8 cellular contexts compared by ENCODE assay signal in the genomic region with DNA sequence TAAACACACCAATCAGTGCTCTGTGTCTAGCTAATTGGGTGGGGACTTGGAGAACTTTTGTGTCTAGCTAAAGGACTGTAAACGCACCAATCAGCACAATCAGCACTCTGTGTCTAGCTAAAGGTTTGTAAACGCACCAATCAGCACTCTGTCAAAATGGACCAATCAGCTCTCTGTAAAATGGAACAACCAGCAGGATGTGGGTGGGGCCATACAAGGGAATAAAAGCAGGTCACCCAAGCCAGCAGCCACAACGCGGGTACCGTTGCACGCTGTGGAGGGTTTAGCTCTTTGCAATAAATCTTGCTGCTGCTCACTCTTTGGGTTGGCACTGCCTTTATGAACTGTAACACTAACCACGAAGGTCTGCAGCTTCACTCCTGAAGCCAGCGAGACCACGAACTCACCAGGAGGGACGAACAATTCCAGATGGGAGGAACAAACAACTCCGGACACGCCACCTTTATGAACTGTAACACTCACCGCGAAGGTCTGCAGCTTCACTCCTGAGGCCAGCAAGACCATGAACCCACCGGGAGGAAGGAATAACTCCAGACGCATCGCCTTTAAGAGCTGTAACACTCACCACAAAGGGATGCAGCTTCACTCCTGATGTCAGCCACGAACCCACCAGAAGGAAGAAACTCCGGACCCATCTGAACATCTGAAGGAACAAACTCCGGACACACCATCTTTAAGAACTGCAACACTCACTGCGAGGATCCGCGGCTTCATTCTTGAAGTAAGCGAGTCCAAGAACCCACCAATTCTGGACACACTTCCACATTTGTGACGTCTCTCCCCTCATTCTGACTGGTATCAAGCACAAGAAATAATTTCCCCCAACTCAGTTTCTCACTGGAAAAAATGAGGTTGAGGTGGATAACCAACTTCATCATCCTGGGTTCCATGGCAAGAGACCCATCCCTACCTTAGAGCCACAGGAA.
DNase-seq lines count a peak whose midpoint lies in the region; ATAC-seq, FAIRE-seq and TF ChIP-seq lines count a peak whose summit lies in the region.
"Not testable (repeated sequence)": the region's sequence is repeated elsewhere in the genome, so short reads cannot be mapped to it uniquely, and the experiment has no call there.

No MANE protein-coding gene starts in this region.

- POLR2A ChIA-PET in K562 (lab: Yijun Ruan, JAX), result interaction anchor here (1.2 kb wide), 1 partner anchor 23 kb away, joined by 3 read pairs; no protein-coding TSS in a partner anchor

- TF ChIP-seq RAD21 in K562 (CRISPR knock-in tag; conservative IDR thresholded peaks at IDR 0.05 in 1 of 2, IDR thresholded peaks at IDR 0.05 in 1 of 2), result not testable (repeated sequence)

- not testable (repeated sequence) for H3K9ac ChIP-seq in K562 (ENCODE audit: insufficient read depth in 1 of 2, low read depth in 2 of 2, low read length in 2 of 2)

- WGBS in K562 (ENCODE audit: insufficient coverage, low coverage, missing lambda C conversion rate), result 86% methylated on average over 25 of the region's 25 CpGs

- H4K20me1 ChIP-seq in K562 (replicated peaks; ENCODE audit: control insufficient read depth, insufficient read depth, low read length), result not testable (repeated sequence)

- not testable (repeated sequence) for H3K4me3 ChIP-seq in K562

- H3K27me3 Mint-ChIP-seq in CD14-positive monocyte (ENCODE audit: low read depth in 3 of 3); nephron progenitor cell (ENCODE audit: low read depth, poor library complexity): not testable (repeated sequence)

- FAIRE-seq in K562 (lab: Jason Lieb, UNC), result not testable (repeated sequence)

- not testable (repeated sequence) for H3K9me1 ChIP-seq in K562 (ENCODE audit: control insufficient read depth, insufficient read depth, low read length)

- H3K9me3 ChIP-seq in K562 (replicated peaks; ENCODE audit: control insufficient read depth, insufficient read depth, low read depth, low read length), result not testable (repeated sequence)

- not testable (repeated sequence) for DNase-seq in CD14-positive monocyte (ENCODE audit: low spot score); K562 (ENCODE audit: extremely low read depth in 1 of 4, low spot score in 3 of 4); nephron progenitor cell
- DNase-seq in T-helper 2 cell (peak in 4 of 5 experiments; percentile 10 to 85 (median 42)), activated T-cell treated with anti-CD3 and anti-CD28 coated beads for 4 hours (peak; percentile 70)
- DNase-seq in stimulated activated CD8-positive, alpha-beta memory T cell treated with anti-CD3 and anti-CD28 coated beads, Interleukin-15, amount 100 ng/mL, for 4 hours (ENCODE audit: low read depth in 2 of 2), result peak; percentile 40 to 54

- CTCF ChIA-PET in K562 (lab: Yijun Ruan, JAX; ENCODE audit: low intra/inter-chr PET ratio), result not testable (repeated sequence)

- not testable (repeated sequence) for H3K4me1 ChIP-seq in K562 (replicated peaks in 1 of 2; ENCODE audit: control insufficient read depth in 2 of 2, insufficient read depth in 2 of 2, low read length in 2 of 2)

- H3K4me3 Mint-ChIP-seq in CD14-positive monocyte, result peak overlapping the region; percentile 74 to 96
- H3K4me3 Mint-ChIP-seq in nephron progenitor cell, result not testable (repeated sequence)

- in situ Hi-C loops in K562 (cut with MboI), result loop anchor here (10.0 kb wide), 1 partner anchor 272 kb away; no protein-coding TSS in a partner anchor

- not testable (repeated sequence) for TF ChIP-seq CTCF in CD14-positive monocyte (IDR thresholded peaks at IDR 0.05); K562 (IDR thresholded peaks at IDR 0.05 in 2 of 3, conservative IDR thresholded peaks at IDR 0.05 in 1 of 3; ENCODE audit: insufficient read depth in 2 of 3, low read depth in 1 of 3, low read length in 3 of 3); nephron progenitor cell (IDR thresholded peaks at IDR 0.05)

- H3K27me3 ChIP-seq in K562 (ENCODE audit: control insufficient read depth in 2 of 2, insufficient read depth in 2 of 2, low read length in 2 of 2), result not testable (repeated sequence)

- H3K4me2 ChIP-seq in K562 (ENCODE audit: insufficient read depth, low read length), result not testable (repeated sequence)

- TF ChIP-seq EP300 in K562 (IDR thresholded peaks at IDR 0.05; ENCODE audit: low read length), result not testable (repeated sequence)

- intact Hi-C loops in CD14-positive monocyte (cut with micrococcal nuclease), result not testable (repeated sequence)
- intact Hi-C loops in K562 (cut with micrococcal nuclease), result loop anchor here (5.0 to 10.0 kb wide), 3 partner anchors 62 to 90 kb away; no protein-coding TSS in a partner anchor

- H3K79me2 ChIP-seq in K562 (ENCODE audit: control insufficient read depth, insufficient read depth, low read length), result not testable (repeated sequence)

- H3K27ac Mint-ChIP-seq in CD14-positive monocyte (peak overlapping the region in 4 of 7 donors; percentile 34 to 73 (median 42)), nephron progenitor cell (peak overlapping the region; percentile 22)

- H3K27ac ChIP-seq in K562 (ENCODE audit: extremely low read depth, low read depth, low read length), result not testable (repeated sequence)

- peaks cover 14% of the 10 kb centered on the region for H3K4me1 Mint-ChIP-seq in CD14-positive monocyte
- H3K4me1 Mint-ChIP-seq in nephron progenitor cell, result not testable (repeated sequence)

- ATAC-seq in GM21423 (IDR thresholded peaks at IDR 0.05; ENCODE audit: unreplicated experiment) (peak; percentile 16), HG03196 (IDR thresholded peaks at IDR 0.05; ENCODE audit: unreplicated experiment) (peak; percentile 23)
- not testable (repeated sequence) for ATAC-seq in K562

- not testable (repeated sequence) for TF ChIP-seq POLR2A in K562 (conservative IDR thresholded peaks at IDR 0.05)

- H3K9me3 Mint-ChIP-seq in CD14-positive monocyte, nephron progenitor cell: not testable (repeated sequence)

- H3K36me3 ChIP-seq in K562 (ENCODE audit: control insufficient read depth, insufficient read depth, low read length), result not testable (repeated sequence)

- not testable (repeated sequence) for BruUV-seq in K562 (replicated peaks; lab: Mats Ljungman, UMichigan)

- H2AFZ ChIP-seq in K562 (ENCODE audit: low read depth, low read length), result peak overlapping the region; percentile 42; the same call in 1 of the 2 replicates

- not testable (repeated sequence) for H3K36me3 Mint-ChIP-seq in CD14-positive monocyte; nephron progenitor cell (ENCODE audit: low read depth)

TF ChIP-seq in K562, 482 proteins besides CTCF, POLR2A, EP300 and RAD21:
- TF ChIP-seq, protein P1, sequence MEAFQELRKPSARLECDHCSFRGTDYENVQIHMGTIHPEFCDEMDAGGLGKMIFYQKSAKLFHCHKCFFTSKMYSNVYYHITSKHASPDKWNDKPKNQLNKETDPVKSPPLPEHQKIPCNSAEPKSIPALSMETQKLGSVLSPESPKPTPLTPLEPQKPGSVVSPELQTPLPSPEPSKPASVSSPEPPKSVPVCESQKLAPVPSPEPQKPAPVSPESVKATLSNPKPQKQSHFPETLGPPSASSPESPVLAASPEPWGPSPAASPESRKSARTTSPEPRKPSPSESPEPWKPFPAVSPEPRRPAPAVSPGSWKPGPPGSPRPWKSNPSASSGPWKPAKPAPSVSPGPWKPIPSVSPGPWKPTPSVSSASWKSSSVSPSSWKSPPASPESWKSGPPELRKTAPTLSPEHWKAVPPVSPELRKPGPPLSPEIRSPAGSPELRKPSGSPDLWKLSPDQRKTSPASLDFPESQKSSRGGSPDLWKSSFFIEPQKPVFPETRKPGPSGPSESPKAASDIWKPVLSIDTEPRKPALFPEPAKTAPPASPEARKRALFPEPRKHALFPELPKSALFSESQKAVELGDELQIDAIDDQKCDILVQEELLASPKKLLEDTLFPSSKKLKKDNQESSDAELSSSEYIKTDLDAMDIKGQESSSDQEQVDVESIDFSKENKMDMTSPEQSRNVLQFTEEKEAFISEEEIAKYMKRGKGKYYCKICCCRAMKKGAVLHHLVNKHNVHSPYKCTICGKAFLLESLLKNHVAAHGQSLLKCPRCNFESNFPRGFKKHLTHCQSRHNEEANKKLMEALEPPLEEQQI (IDR thresholded peaks at IDR 0.05), result 0 out of 2 replicates have a peak, but pooled peaks have one; percentile 23
- TF ChIP-seq C11orf30 (IDR thresholded peaks at IDR 0.05; ENCODE audit: low read depth) (peak; percentile 23; the same call in 1 of the 2 replicates), ZNF316 (IDR thresholded peaks at IDR 0.05) (peak; percentile 64)
